Comparison of ENCODE assay signal across 1 cellular context in genomic region chr1:192579319-192579738, GRCh38.
TF ChIP-seq lines count a peak whose summit lies in the region.

No MANE protein-coding gene starts in this region.

TF ChIP-seq in HepG2, 621 proteins besides CTCF, POLR2A, EP300 and RAD21:
- TF ChIP-seq KDM5A (IDR thresholded peaks at IDR 0.05; ENCODE audit: borderline replicate concordance, low read length) (no peak), ZNF510 (CRISPR knock-in tag; IDR thresholded peaks at IDR 0.05; ENCODE audit: low read depth) (no peak), TFDP2 (CRISPR knock-in tag; IDR thresholded peaks at IDR 0.05) (no peak), ZNF737 (CRISPR knock-in tag; IDR thresholded peaks at IDR 0.05; ENCODE audit: borderline replicate concordance) (no peak), NONO (IDR thresholded peaks at IDR 0.05) (no peak), NONO (CRISPR knock-in tag; conservative IDR thresholded peaks at IDR 0.05) (no peak), ZNF790 (CRISPR knock-in tag; IDR thresholded peaks at IDR 0.05; ENCODE audit: borderline replicate concordance) (no peak), ZFYVE20 (CRISPR knock-in tag; IDR thresholded peaks at IDR 0.05; ENCODE audit: borderline replicate concordance, low read depth) (no peak)
